In the genomic region with DNA sequence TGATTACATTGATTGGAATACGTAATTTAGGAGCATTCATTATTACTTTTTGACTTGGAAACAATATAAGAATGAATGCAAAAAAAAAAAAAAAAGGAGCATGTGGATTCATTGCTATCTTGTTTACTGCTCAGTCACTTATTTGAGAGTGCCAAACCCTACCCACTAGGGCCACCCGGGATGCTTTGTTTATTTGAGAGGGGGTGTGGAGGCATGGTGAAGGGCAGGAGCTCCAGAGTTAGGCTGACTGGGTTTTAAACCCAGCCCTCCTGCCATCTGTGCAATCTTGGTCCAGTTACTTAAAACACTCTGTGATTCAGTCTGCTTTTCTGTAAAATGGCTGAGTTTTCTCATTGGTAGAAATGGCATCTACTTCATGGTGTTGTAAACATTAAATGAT, we compare ENCODE assay signal across 17 cellular contexts.
DNase-seq lines count a peak whose midpoint lies in the region; ATAC-seq, FAIRE-seq and TF ChIP-seq lines count a peak whose summit lies in the region.
"Had no signal": no experiment of that assay in that cellular context is flagged by ENCODE, and none has a peak within 500 bp of the region (broad histone marks: within the 10 kb centered on the region; RNA-seq: fewer than 3 reads in every experiment).

No MANE protein-coding gene starts in this region.

- in situ Hi-C loops in Panc1 (cut with HindIII; ENCODE audit: low pct_unique_long_range_greater_than_20kb, low sequenced_read_pairs), result no loop called here

- H3K27me3 ChIP-seq in Panc1 (ENCODE audit: control insufficient read depth, insufficient read depth, low read length), result no peaks in the 10 kb centered on the region
- H3K27me3 ChIP-seq in body of pancreas, result no peaks in the 10 kb centered on the region
- no peaks in the 10 kb centered on the region for H3K27me3 ChIP-seq in pancreas

- H3K36me3 Mint-ChIP-seq in nephron (ENCODE audit: low read depth), result no peaks in the 10 kb centered on the region
- H3K36me3 Mint-ChIP-seq: CD4-positive, alpha-beta memory T cell; IgD-negative memory B cell had no signal

- H3K4me3 ChIP-seq in Panc1 (ENCODE audit: low read depth in 2 of 2, low read length in 2 of 2) (no peak overlapping the region), body of pancreas (no peak overlapping the region), pancreas (no peak overlapping the region)
- H3K4me3 ChIP-seq: A549 had no signal

- TF ChIP-seq CTCF in Panc1 (IDR thresholded peaks at IDR 0.05), result no peak
- no peak for TF ChIP-seq CTCF in nephron (IDR thresholded peaks at IDR 0.05; ENCODE audit: unreplicated experiment in 3 of 3)
- no peak for TF ChIP-seq CTCF in body of pancreas (IDR thresholded peaks at IDR 0.05)
- no peak for TF ChIP-seq CTCF in pancreas (IDR thresholded peaks at IDR 0.05)

- intact Hi-C loops in Panc1 (cut with micrococcal nuclease; ENCODE audit: unreplicated experiment), result no loop called here
- intact Hi-C loops in body of pancreas (cut with DNase I), result no loop called here
- intact Hi-C loops in pancreas (cut with DNase I), result no loop called here

- WGBS in body of pancreas, 2 donors, result 54 to 57% methylated on average over 2 of the region's 2 CpGs
- 58 to 59% methylated on average over 2 of the region's 2 CpGs for WGBS in pancreas, 2 donors

- H3K9me3 Mint-ChIP-seq in nephron, result peaks cover 9% of the 10 kb centered on the region

- BruUV-seq in Panc1 (replicated peaks; lab: Mats Ljungman, UMichigan), result no TSS peak

- POLR2A ChIA-PET in Panc1 (lab: Charles Lee), result no interaction called here

- no peak overlapping the region for H3K4me3 Mint-ChIP-seq in nephron
- H3K4me3 Mint-ChIP-seq: CD4-positive, alpha-beta memory T cell; IgD-negative memory B cell had no signal

- ATAC-seq in Panc1 (no peak), body of pancreas (no peak), pancreas (no peak), HG02970 (IDR thresholded peaks at IDR 0.05; ENCODE audit: low FRiP score, unreplicated experiment) (no peak)
- ATAC-seq: A549, HCT116 had no signal

- CTCF ChIA-PET in Panc1 (lab: Charles Lee), result no interaction called here

- TF ChIP-seq POLR2A in body of pancreas (IDR thresholded peaks at IDR 0.05), result no peak

- peaks cover 4% of the 10 kb centered on the region for H3K4me1 ChIP-seq in Panc1 (ENCODE audit: control insufficient read depth, insufficient read depth, low read length)
- peaks cover 22% of the 10 kb centered on the region for H3K4me1 ChIP-seq in body of pancreas
- peaks cover 6 to 27% (median 23%) of the 10 kb centered on the region in 3 donors for H3K4me1 ChIP-seq in pancreas
- H3K4me1 ChIP-seq: BE2C had no signal

- peaks cover 43% of the 10 kb centered on the region for H3K4me1 Mint-ChIP-seq in nephron
- H3K4me1 Mint-ChIP-seq: CD4-positive, alpha-beta memory T cell had no signal

- no peaks in the 10 kb centered on the region for H3K27me3 Mint-ChIP-seq in nephron (ENCODE audit: low read depth)
- H3K27me3 Mint-ChIP-seq: CD4-positive, alpha-beta memory T cell; IgD-negative memory B cell had no signal

- peak overlapping the region in 2 of 3 experiments; percentile 6 to 11 for H3K27ac Mint-ChIP-seq in nephron
- H3K27ac Mint-ChIP-seq: CD4-positive, alpha-beta memory T cell; IgD-negative memory B cell had no signal

- H3K27ac ChIP-seq in Panc1 (ENCODE audit: low read length), result peak overlapping the region; percentile 44; the same call in 1 of the 2 replicates
- H3K27ac ChIP-seq in body of pancreas, result no peak overlapping the region
- H3K27ac ChIP-seq in pancreas, result no peak overlapping the region
- H3K27ac ChIP-seq: C4-2B had no signal

- DNase-seq in M059J (ENCODE audit: low read depth) (peak; percentile 52), Panc1 (ENCODE audit: low read depth, low spot score) (no peak), NAMALWA (ENCODE audit: low spot score) (no peak), body of pancreas (no peak), pancreas (no peak)
- DNase-seq: BE2C; CD4-positive, alpha-beta memory T cell; DND-41; GDM1 had no signal

- H3K36me3 ChIP-seq in Panc1 (ENCODE audit: control insufficient read depth, insufficient read depth, low read length) (no peaks in the 10 kb centered on the region), body of pancreas (replicated peaks in 1 of 2; ENCODE audit: insufficient read depth in 1 of 2, low read depth in 2 of 2) (no peaks in the 10 kb centered on the region), pancreas (no peaks in the 10 kb centered on the region)
- H3K36me3 ChIP-seq: BE2C had no signal

- FAIRE-seq in pancreas (lab: Jason Lieb, UNC), result no peak
- FAIRE-seq: GM12892, H54 had no signal

- H3K9me3 ChIP-seq in Panc1 (ENCODE audit: control insufficient read depth, insufficient read depth, low read depth, low read length) (no peaks in the 10 kb centered on the region), body of pancreas (no peaks in the 10 kb centered on the region), pancreas (no peaks in the 10 kb centered on the region)
- H3K9me3 ChIP-seq: BE2C had no signal
